8 cellular contexts compared by ENCODE assay signal in the genomic region with DNA sequence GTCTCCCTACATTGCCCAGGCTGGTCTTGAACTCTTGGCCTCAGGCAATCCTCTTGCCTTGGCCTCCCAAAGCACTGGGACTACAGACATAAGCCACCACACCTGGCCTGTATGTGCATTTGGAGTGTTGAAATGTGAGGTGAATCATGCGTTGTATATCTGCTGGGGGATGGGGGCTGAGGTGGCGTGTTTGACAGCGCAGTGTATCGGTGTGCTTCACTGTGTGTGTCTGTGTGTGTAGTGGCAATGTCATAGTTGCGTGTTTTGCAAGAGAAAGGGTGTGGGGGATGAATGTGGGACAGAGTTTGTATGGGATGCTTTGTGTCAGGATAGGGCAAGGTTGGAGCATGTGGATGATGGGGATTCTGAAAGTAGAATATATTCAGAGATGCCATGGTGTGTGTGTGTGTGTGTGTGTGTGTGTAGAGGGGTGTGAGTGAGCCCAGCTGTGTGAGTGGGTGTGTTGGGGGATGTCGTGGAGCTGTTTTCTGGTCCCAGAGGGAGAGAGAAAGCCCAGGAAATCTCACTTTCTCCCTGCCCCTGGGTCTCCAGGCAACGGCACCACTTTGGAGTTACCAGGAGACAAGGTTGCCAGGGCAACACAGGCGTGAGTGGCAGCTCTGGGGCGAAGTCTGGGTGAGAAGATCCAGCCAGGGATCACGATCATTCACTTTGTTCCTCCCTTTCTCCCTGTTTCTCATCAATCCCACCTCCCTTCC. TPM values are rescaled to one million over a fixed set of nuclear protein-coding genes. Genes with fewer than 3 reads are reported as not detected.
A peak's percentile ranks its signal among the peaks of the same experiment; 100 is the strongest.
DNase-seq lines count a peak whose midpoint lies in the region; ATAC-seq, FAIRE-seq and TF ChIP-seq lines count a peak whose summit lies in the region.

No MANE protein-coding gene starts in this region.

- ATAC-seq in A549: no peak
- ATAC-seq in GM18520 (IDR thresholded peaks at IDR 0.05; ENCODE audit: unreplicated experiment): no peak
- no peak for ATAC-seq in HG03280 (IDR thresholded peaks at IDR 0.05; ENCODE audit: unreplicated experiment)
- no peak for ATAC-seq in HG02884 (IDR thresholded peaks at IDR 0.05; ENCODE audit: unreplicated experiment)

- TF ChIP-seq RAD21 in A549 (conservative IDR thresholded peaks at IDR 0.05 in 1 of 2, IDR thresholded peaks at IDR 0.05 in 1 of 2): no peak

- no peak for TF ChIP-seq EP300 in A549 (IDR thresholded peaks at IDR 0.05)

- H3K4me2 ChIP-seq in A549: peak overlapping the region; percentile 93

- H3K4me3 ChIP-seq in A549 (no peak overlapping the region), fibroblast of the aortic adventitia (ENCODE audit: low read depth, low read length) (no peak overlapping the region)

- no peaks in the 10 kb centered on the region for H3K9me3 ChIP-seq in A549

- no peak for TF ChIP-seq CTCF in A549 (IDR thresholded peaks at IDR 0.05)
- no peak for TF ChIP-seq CTCF in fibroblast of the aortic adventitia (IDR thresholded peaks at IDR 0.05; ENCODE audit: insufficient read depth, low read length)

- H3K4me1 ChIP-seq in A549: peaks cover 34% of the 10 kb centered on the region

- POLR2A ChIA-PET in A549 (lab: Yijun Ruan, JAX): interaction anchor here (1.9 kb wide), 3 partner anchors 12 to 156 kb away, joined by 5 to 32 read pairs (median 9); partner anchors contain the start of gene ECSIT
- POLR2A ChIA-PET in HEK293T (lab: Yijun Ruan, JAX): interaction anchor here (1.0 to 1.8 kb wide), 3 partner anchors 12 to 73 kb away, joined by 3 to 14 read pairs (median 7); no protein-coding TSS in a partner anchor

- WGBS in A549 (ENCODE audit: missing lambda C conversion rate): 46% methylated on average over 10 of the region's 10 CpGs

- no peak overlapping the region for H3K27ac ChIP-seq in A549

- DNase-seq in A549 (ENCODE audit: low read depth in 1 of 2, low spot score in 1 of 2): no peak
- DNase-seq in HEK293T (ENCODE audit: extremely low spot score): no peak
- peak; percentile 93 for DNase-seq in NCI-H748 (lab: John Stamatoyannopoulos, UW; ENCODE audit: unreplicated experiment)
- DNase-seq in fibroblast of the aortic adventitia (ENCODE audit: low read depth): peak; percentile 22
- no peak for DNase-seq in cortex of kidney (lab: John Stamatoyannopoulos, UW)

- TF ChIP-seq POLR2A in A549 (IDR thresholded peaks at IDR 0.05; ENCODE audit: low read length): no peak

- no peak for FAIRE-seq in A549 (lab: Jason Lieb, UNC)

- CTCF ChIA-PET in A549 (lab: Yijun Ruan, JAX): interaction anchor here (0.7 to 2.8 kb wide), 3 partner anchors 8 to 109 kb away, joined by 3 to 9 read pairs (median 3); no protein-coding TSS in a partner anchor
- CTCF ChIA-PET in HEK293T (lab: Yijun Ruan, JAX): interaction anchor here (0.7 kb wide), 1 partner anchor 49 kb away, joined by 4 read pairs; no protein-coding TSS in a partner anchor

TF ChIP-seq in A549, 52 proteins besides CTCF, POLR2A, EP300 and RAD21 (continues in another document):
- TF ChIP-seq HES2 (IDR thresholded peaks at IDR 0.05) (no peak), RFX5 (IDR thresholded peaks at IDR 0.05) (no peak), NFE2L2 (conservative IDR thresholded peaks at IDR 0.05; ENCODE audit: low read length) (no peak), FOSB (CRISPR knock-in tag; IDR thresholded peaks at IDR 0.05) (no peak), ELK1 (IDR thresholded peaks at IDR 0.05; ENCODE audit: low read depth, low read length) (no peak)

TF ChIP-seq in HEK293T, 16 proteins besides CTCF, POLR2A, EP300 and RAD21:
- TF ChIP-seq HDGF (IDR thresholded peaks at IDR 0.05; ENCODE audit: borderline replicate concordance) (no peak), TARDBP (IDR thresholded peaks at IDR 0.05) (no peak), FOXK2 (IDR thresholded peaks at IDR 0.05) (no peak), ELF4 (IDR thresholded peaks at IDR 0.05) (no peak), BHLHE40 (IDR thresholded peaks at IDR 0.05; ENCODE audit: borderline replicate concordance) (no peak), L3MBTL2 (conservative IDR thresholded peaks at IDR 0.05) (no peak)
- TF ChIP-seq, protein P1, sequence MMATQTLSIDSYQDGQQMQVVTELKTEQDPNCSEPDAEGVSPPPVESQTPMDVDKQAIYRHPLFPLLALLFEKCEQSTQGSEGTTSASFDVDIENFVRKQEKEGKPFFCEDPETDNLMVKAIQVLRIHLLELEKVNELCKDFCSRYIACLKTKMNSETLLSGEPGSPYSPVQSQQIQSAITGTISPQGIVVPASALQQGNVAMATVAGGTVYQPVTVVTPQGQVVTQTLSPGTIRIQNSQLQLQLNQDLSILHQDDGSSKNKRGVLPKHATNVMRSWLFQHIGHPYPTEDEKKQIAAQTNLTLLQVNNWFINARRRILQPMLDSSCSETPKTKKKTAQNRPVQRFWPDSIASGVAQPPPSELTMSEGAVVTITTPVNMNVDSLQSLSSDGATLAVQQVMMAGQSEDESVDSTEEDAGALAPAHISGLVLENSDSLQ (IDR thresholded peaks at IDR 0.05): peak; percentile 92
TF ChIP-seq in HEK293T: peak in this region for 1.

RNA-seq across cellular contexts. Expression of gene SWSAP1, which starts 1.1 kb away (rescaled TPM):
- 1.2 and 1.3 TPM in 2 replicates for polyA plus RNA-seq in A549 (2011; rRNA removed)
- polyA plus RNA-seq in A549 (2012; cell fraction: cytosol; rRNA removed): 3.0 and 3.6 TPM in 2 replicates
- polyA plus RNA-seq in A549 (2012; cell fraction: nucleus; rRNA removed): 2.6 and 3.3 TPM in 2 replicates
- polyA plus RNA-seq in A549 (2017; fragmentation: RNase III; extraction: RNeasy Plus Mini Kit Qiagen cat#74134 plus additional on column Dnase treatment): 1.5 to 1.8 TPM (median 1.5 TPM) in 3 replicates
- 0.33 and 0.88 TPM in 2 replicates for polyA minus RNA-seq in A549 (2011; rRNA and poly(A)+ RNA removed)
- total RNA-seq in fibroblast of the aortic adventitia (ENCODE audit: low replicate concordance): 0.41 and 0.45 TPM in 2 replicates

RNA-seq across cellular contexts. Expression of gene EPOR, which starts 10.8 kb away (rescaled TPM):
- polyA plus RNA-seq in A549 (2011; rRNA removed): 4.4 and 5.2 TPM in 2 replicates
- 8.3 and 10.0 TPM in 2 replicates for polyA plus RNA-seq in A549 (2012; cell fraction: cytosol; rRNA removed)
- 19.3 and 20.0 TPM in 2 replicates for polyA plus RNA-seq in A549 (2012; cell fraction: nucleus; rRNA removed)
- 2.8 to 3.6 TPM (median 3.3 TPM) in 3 replicates for polyA plus RNA-seq in A549 (2017; fragmentation: RNase III; extraction: RNeasy Plus Mini Kit Qiagen cat#74134 plus additional on column Dnase treatment)
- 3.9 and 4.8 TPM in 2 replicates for polyA minus RNA-seq in A549 (2011; rRNA and poly(A)+ RNA removed)
- total RNA-seq in fibroblast of the aortic adventitia (ENCODE audit: low replicate concordance): 8.3 and 11.4 TPM in 2 replicates

RNA-seq across cellular contexts. Expression of gene PLPPR2, which starts 18.1 kb away (rescaled TPM):
- 5.6 and 6.3 TPM in 2 replicates for polyA plus RNA-seq in A549 (2011; rRNA removed)
- 8.6 and 11.8 TPM in 2 replicates for polyA plus RNA-seq in A549 (2012; cell fraction: cytosol; rRNA removed)
- polyA plus RNA-seq in A549 (2012; cell fraction: nucleus; rRNA removed): 20.2 and 33.1 TPM in 2 replicates
- 8.6 to 12.3 TPM (median 9.7 TPM) in 3 replicates for polyA plus RNA-seq in A549 (2017; fragmentation: RNase III; extraction: RNeasy Plus Mini Kit Qiagen cat#74134 plus additional on column Dnase treatment)
- polyA minus RNA-seq in A549 (2011; rRNA and poly(A)+ RNA removed): 4.7 TPM in 2 replicates
- 9.4 and 14.3 TPM in 2 replicates for total RNA-seq in fibroblast of the aortic adventitia (ENCODE audit: low replicate concordance)

RNA-seq across cellular contexts. Expression of gene CCDC159, which starts 27.0 kb away (rescaled TPM):
- polyA plus RNA-seq in A549 (2011; rRNA removed) (11.3 and 12.2 TPM in 2 replicates), A549 (2017; fragmentation: RNase III; extraction: RNeasy Plus Mini Kit Qiagen cat#74134 plus additional on column Dnase treatment) (8.4 to 11.2 TPM (median 8.6 TPM) in 3 replicates)
- 7.5 and 7.9 TPM in 2 replicates for polyA plus RNA-seq in A549 (2012; cell fraction: cytosol; rRNA removed)
- polyA plus RNA-seq in A549 (2012; cell fraction: nucleus; rRNA removed): 40.2 and 53.1 TPM in 2 replicates
- 8.0 and 12.8 TPM in 2 replicates for polyA minus RNA-seq in A549 (2011; rRNA and poly(A)+ RNA removed)
- total RNA-seq in fibroblast of the aortic adventitia (ENCODE audit: low replicate concordance): 12.2 and 13.2 TPM in 2 replicates

RNA-seq across cellular contexts. Expression of gene TMEM205, which starts 27.3 kb away (rescaled TPM):
- polyA plus RNA-seq in A549 (2011; rRNA removed): 183 and 230 TPM in 2 replicates
- 269 and 277 TPM in 2 replicates for polyA plus RNA-seq in A549 (2012; cell fraction: cytosol; rRNA removed)
- polyA plus RNA-seq in A549 (2012; cell fraction: nucleus; rRNA removed): 218 and 264 TPM in 2 replicates
- polyA plus RNA-seq in A549 (2017; fragmentation: RNase III; extraction: RNeasy Plus Mini Kit Qiagen cat#74134 plus additional on column Dnase treatment): 91.6 to 92.6 TPM (median 92.3 TPM) in 3 replicates
- polyA minus RNA-seq in A549 (2011; rRNA and poly(A)+ RNA removed): 135 and 193 TPM in 2 replicates
- 56.8 and 79.6 TPM in 2 replicates for total RNA-seq in fibroblast of the aortic adventitia (ENCODE audit: low replicate concordance)

Comparison
In these comparisons a context has a peak if more than half of its experiments do, and no peak if none do; other contexts are left out.
1. DNase-seq: peak in NCI-H748 (single experiment) and fibroblast of the aortic adventitia (single experiment); none in A549 (0 of 2), HEK293T (single experiment) and cortex of kidney (single experiment).